11 cellular contexts compared by ENCODE assay signal in the genomic region with DNA sequence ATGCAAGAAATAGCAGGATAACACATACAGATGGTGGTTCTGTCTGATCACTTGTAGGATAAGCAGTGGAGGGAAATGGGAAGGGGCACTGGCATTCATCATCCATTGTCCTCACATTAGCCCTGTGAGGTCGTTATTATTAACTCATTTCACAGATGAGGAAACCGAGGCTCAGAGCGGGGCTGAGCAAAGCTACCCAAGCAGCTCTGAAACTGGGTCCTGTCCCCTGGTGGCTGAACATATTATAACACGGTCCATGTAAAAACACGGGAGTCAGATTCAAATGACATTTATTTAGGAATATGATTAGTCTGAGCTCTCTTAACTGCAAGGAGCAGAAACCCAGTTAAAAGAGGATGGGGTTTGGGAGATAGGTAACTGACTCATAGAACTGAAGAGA. TPM values are rescaled to one million over a fixed set of nuclear protein-coding genes. Genes with fewer than 3 reads are reported as not detected.
A peak's percentile ranks its signal among the peaks of the same experiment; 100 is the strongest.
DNase-seq lines count a peak whose midpoint lies in the region; FAIRE-seq and TF ChIP-seq lines count a peak whose summit lies in the region.
"Had no signal": no experiment of that assay in that cellular context is flagged by ENCODE, and none has a peak within 500 bp of the region (broad histone marks: within the 10 kb centered on the region; RNA-seq: fewer than 3 reads in every experiment).

No MANE protein-coding gene starts in this region.

- POLR2A ChIA-PET in H1 (lab: Charles Lee; ENCODE audit: partially characterized antibody), result interaction anchor here (0.6 kb wide), 1 partner anchor 73 kb away, joined by 3 read pairs; no protein-coding TSS in a partner anchor

- H3K4me2 ChIP-seq in H1 (ENCODE audit: insufficient read depth in 1 of 2, low read depth in 2 of 2, low read length in 2 of 2) (no peak overlapping the region), smooth muscle cell (no peak overlapping the region)

- TF ChIP-seq CTCF in H1 (IDR thresholded peaks at IDR 0.05; ENCODE audit: control extremely low read depth in 1 of 3, insufficient read depth in 1 of 3, low read depth in 1 of 3, low read length in 3 of 3) (peak in 2 of 3 experiments; percentile 45 to 50; a peak in 3 of 4 replicates), smooth muscle cell (IDR thresholded peaks at IDR 0.05; ENCODE audit: borderline replicate concordance, insufficient read depth, poor library complexity, severe bottlenecking) (peak; percentile 23)

- H4K20me1 ChIP-seq in H1 (replicated peaks in 1 of 2; ENCODE audit: control insufficient read depth in 1 of 2, insufficient read depth in 2 of 2, low read length in 2 of 2) (no peaks in the 10 kb centered on the region), smooth muscle cell (ENCODE audit: low read depth) (no peaks in the 10 kb centered on the region)

- DNase-seq in activated effector memory CD4-positive, alpha-beta T cell treated with anti-CD3 and anti-CD28 coated beads, Interleukin-2, amount 50 U/mL, for 16 hours, result peak; percentile 59
- no peak for DNase-seq in activated effector memory CD4-positive, alpha-beta T cell treated with Interleukin-2 at 50 U/mL for 16 hours
- DNase-seq in LoVo (ENCODE audit: low spot score), result peak; percentile 8
- no peak for DNase-seq in H1 (ENCODE audit: low read depth in 1 of 2, low spot score in 2 of 2)
- no peak for DNase-seq in smooth muscle cell (lab: John Stamatoyannopoulos, UW; ENCODE audit: unreplicated experiment)
- no peak for DNase-seq in NCI-H128 (lab: John Stamatoyannopoulos, UW; ENCODE audit: unreplicated experiment)
- no peak for DNase-seq in SKM-1 (lab: John Stamatoyannopoulos, UW; ENCODE audit: unreplicated experiment)
- DNase-seq in NCI-H2227 treated with DMSO at 0.1 percent for 48 hours (lab: John Stamatoyannopoulos, UW), result no peak
- DNase-seq: CD8-positive, alpha-beta memory T cell; NCI-H2081 treated with DMSO at 0.1 percent for 48 hours had no signal

- H3K9ac ChIP-seq in H1 (replicated peaks in 1 of 4; ENCODE audit: extremely low read depth in 1 of 4, low read depth in 3 of 4, low read length in 3 of 4) (no peak overlapping the region), smooth muscle cell (ENCODE audit: low read depth) (no peak overlapping the region)

- H3F3A ChIP-seq in smooth muscle cell (ENCODE audit: low read depth), result no peaks in the 10 kb centered on the region

- TF ChIP-seq RAD21 in H1 (IDR thresholded peaks at IDR 0.05 in 1 of 2, conservative IDR thresholded peaks at IDR 0.05 in 1 of 2; ENCODE audit: low read depth in 2 of 2, low read length in 2 of 2), result peak; percentile 4 to 41; a peak in 2 of 4 replicates

- no peak for FAIRE-seq in H1 (lab: Jason Lieb, UNC)

- no peaks in the 10 kb centered on the region for H3K79me2 ChIP-seq in H1 (ENCODE audit: control insufficient read depth in 1 of 2, insufficient read depth in 2 of 2, low read length in 2 of 2)
- H3K79me2 ChIP-seq in smooth muscle cell (ENCODE audit: low read depth), result no peaks in the 10 kb centered on the region

- no peak overlapping the region for H2AK5ac ChIP-seq in H1 (ENCODE audit: low read depth, low read length)

- no peaks in the 10 kb centered on the region for H3K79me1 ChIP-seq in H1 (ENCODE audit: low read depth, low read length)

- no peak overlapping the region for H2BK12ac ChIP-seq in H1 (ENCODE audit: low read depth, low read length)

- H3K27ac ChIP-seq in H1 (ENCODE audit: low read depth, low read length) (no peak overlapping the region), smooth muscle cell (ENCODE audit: low read depth) (no peak overlapping the region)
- H3K27ac ChIP-seq: prostate gland had no signal

- H2BK15ac ChIP-seq in H1 (ENCODE audit: low read length), result no peak overlapping the region

- no peak overlapping the region for H2AFZ ChIP-seq in H1 (ENCODE audit: low read length)
- H2AFZ ChIP-seq in smooth muscle cell (ENCODE audit: low read depth), result no peak overlapping the region

- H4K91ac ChIP-seq in H1 (replicated peaks; ENCODE audit: insufficient read length, low read length), result no peak overlapping the region

- 93% methylated on average over 5 of the region's 5 CpGs; no CpG with 5 or more reads in 1 of the 2 experiments for WGBS in H1 (ENCODE audit: extremely low coverage in 1 of 2, insufficient coverage in 1 of 2, insufficient read length in 1 of 2, insufficient replicate concordance in 2 of 2, low coverage in 1 of 2, low lambda C conversion rate in 2 of 2, missing lambda C conversion rate in 1 of 2), 2 experiments
- 92% methylated on average over 5 of the region's 5 CpGs for WGBS in smooth muscle cell (ENCODE audit: low lambda C conversion rate)

- H3K36me3 ChIP-seq in H1 (ENCODE audit: control insufficient read depth in 2 of 4, insufficient read depth in 4 of 4, low read length in 3 of 4) (no peaks in the 10 kb centered on the region), smooth muscle cell (ENCODE audit: low read depth) (no peaks in the 10 kb centered on the region)
- H3K36me3 ChIP-seq: prostate gland had no signal

- no peak overlapping the region for H2BK5ac ChIP-seq in H1 (ENCODE audit: low read depth, low read length)

- H3K23ac ChIP-seq in H1 (ENCODE audit: insufficient read length), result no peak overlapping the region

- H4K5ac ChIP-seq in H1 (ENCODE audit: insufficient read length, low read depth, low read length), result no peak overlapping the region

- H2BK120ac ChIP-seq in H1 (replicated peaks; ENCODE audit: low read depth, low read length), result no peak overlapping the region

- TF ChIP-seq POLR2A in H1 (IDR thresholded peaks at IDR 0.05; ENCODE audit: control extremely low read depth in 1 of 2, low read depth in 2 of 2, low read length in 2 of 2), result no peak

- CTCF ChIA-PET in H1 (lab: Charles Lee; ENCODE audit: partially characterized antibody), result interaction anchor here (0.6 to 3.5 kb wide), 30 partner anchors 9 to 234 kb away, joined by 3 to 32 read pairs (median 4); no protein-coding TSS in a partner anchor

- no peak overlapping the region for H2BK20ac ChIP-seq in H1 (ENCODE audit: low read length)

- H3K4me3 ChIP-seq in H1 (ENCODE audit: extremely low read depth in 1 of 4, insufficient read depth in 2 of 4, low read depth in 3 of 4, low read length in 4 of 4) (no peak overlapping the region), smooth muscle cell (no peak overlapping the region)
- H3K4me3 ChIP-seq: prostate gland had no signal

- H3K9me3 ChIP-seq in H1 (ENCODE audit: insufficient read depth in 2 of 2, low read depth in 1 of 2, low read length in 1 of 2) (no peaks in the 10 kb centered on the region), smooth muscle cell (replicated peaks; ENCODE audit: low read depth) (no peaks in the 10 kb centered on the region)
- H3K9me3 ChIP-seq: prostate gland had no signal

- no peak for TF ChIP-seq EP300 in H1 (IDR thresholded peaks at IDR 0.05; ENCODE audit: borderline replicate concordance in 1 of 2, low read depth in 2 of 2, low read length in 2 of 2)

- H4K8ac ChIP-seq in H1 (ENCODE audit: extremely low read depth, insufficient read depth, low read length), result no peak overlapping the region

- no peak overlapping the region for H3K56ac ChIP-seq in H1 (replicated peaks; ENCODE audit: insufficient read length, low read depth, low read length)

- H3K4me1 ChIP-seq in H1 (replicated peaks in 1 of 4; ENCODE audit: control insufficient read depth in 3 of 4, insufficient read depth in 4 of 4, low read length in 3 of 4), result peaks cover 0 to 10% (median 4%) of the 10 kb centered on the region in 4 experiments; a peak in 5 of 7 replicates
- no peaks in the 10 kb centered on the region for H3K4me1 ChIP-seq in smooth muscle cell (ENCODE audit: low read depth)
- H3K4me1 ChIP-seq: prostate gland had no signal

- H3K27me3 ChIP-seq in H1 (replicated peaks in 1 of 4; ENCODE audit: control insufficient read depth in 3 of 4, extremely low read depth in 1 of 4, insufficient read depth in 3 of 4, low read length in 3 of 4) (no peaks in the 10 kb centered on the region; a peak in 1 of 7 replicates), smooth muscle cell (ENCODE audit: low read depth) (no peaks in the 10 kb centered on the region)

- no peaks in the 10 kb centered on the region for H3K23me2 ChIP-seq in H1 (ENCODE audit: low read depth, low read length)

- H3K4ac ChIP-seq in H1 (replicated peaks; ENCODE audit: insufficient read length, low read depth, low read length), result no peak overlapping the region

- H3K14ac ChIP-seq in H1 (ENCODE audit: insufficient read length), result no peak overlapping the region

- no peak overlapping the region for H3K18ac ChIP-seq in H1 (ENCODE audit: extremely low read depth, low read length)

TF ChIP-seq in H1, 55 proteins besides CTCF, POLR2A, EP300 and RAD21 (continues in another document):
- TF ChIP-seq BRCA1 (IDR thresholded peaks at IDR 0.05; ENCODE audit: low read depth, low read length) (no peak), PHF8 (conservative IDR thresholded peaks at IDR 0.05; ENCODE audit: low read depth, low read length) (no peak), EZH2 (IDR thresholded peaks at IDR 0.05; ENCODE audit: low read depth, low read length, severe bottlenecking) (no peak)

RNA-seq across cellular contexts. Expression of a gene that starts 43.1 kb away (rescaled TPM):
- total RNA-seq in H1 (2021; fragmentation: NEBNext Ultra II Directional; extraction: Animal tissue kit (Norgen Biotek cat#: 25700)), result 8.1 and 9.3 TPM in 2 replicates
- polyA plus RNA-seq in H1 (2011; rRNA removed) (7.8 and 10.2 TPM in 2 replicates), smooth muscle cell (0.57 and 0.83 TPM in 2 replicates)
- 4.0 TPM for polyA plus RNA-seq in H1 (2011; cell fraction: cytosol; rRNA removed)
- 10.3 TPM for polyA plus RNA-seq in H1 (2011; cell fraction: nucleus; rRNA removed)
- polyA plus RNA-seq in H1 (2012, experiment 1 of 2), result 6.5 to 7.4 TPM (median 7.2 TPM) in 4 replicates
- 5.5 TPM for polyA plus RNA-seq in H1 (2012, experiment 2 of 2)
- polyA plus RNA-seq in H1 (2013, experiment 1 of 2), result 9.8 TPM
- polyA plus RNA-seq in H1 (2013, experiment 2 of 2), result 9.8 TPM
- 16.1 and 21.8 TPM in 2 replicates for polyA minus RNA-seq in H1 (2011; rRNA and poly(A)+ RNA removed)
- polyA minus RNA-seq in H1 (2011; cell fraction: cytosol; rRNA and poly(A)+ RNA removed), result 5.1 TPM
- polyA minus RNA-seq in H1 (2011; cell fraction: nucleus; rRNA and poly(A)+ RNA removed), result 12.5 TPM
- 0.40 and 0.63 TPM in 2 replicates for total RNA-seq in smooth muscle cell

Comparison
In these comparisons a context has a peak if more than half of its experiments do, and no peak if none do; other contexts are left out.
1. DNase-seq: peak in activated effector memory CD4-positive, alpha-beta T cell treated with anti-CD3 and anti-CD28 coated beads, Interleukin-2, amount 50 U/mL, for 16 hours (single experiment) and LoVo (single experiment); none in activated effector memory CD4-positive, alpha-beta T cell treated with Interleukin-2 at 50 U/mL for 16 hours (single experiment), H1 (0 of 2), smooth muscle cell (single experiment), NCI-H128 (single experiment), SKM-1 (single experiment) and NCI-H2227 treated with DMSO at 0.1 percent for 48 hours (single experiment).